16 cellular contexts compared by ENCODE assay signal in the genomic region with DNA sequence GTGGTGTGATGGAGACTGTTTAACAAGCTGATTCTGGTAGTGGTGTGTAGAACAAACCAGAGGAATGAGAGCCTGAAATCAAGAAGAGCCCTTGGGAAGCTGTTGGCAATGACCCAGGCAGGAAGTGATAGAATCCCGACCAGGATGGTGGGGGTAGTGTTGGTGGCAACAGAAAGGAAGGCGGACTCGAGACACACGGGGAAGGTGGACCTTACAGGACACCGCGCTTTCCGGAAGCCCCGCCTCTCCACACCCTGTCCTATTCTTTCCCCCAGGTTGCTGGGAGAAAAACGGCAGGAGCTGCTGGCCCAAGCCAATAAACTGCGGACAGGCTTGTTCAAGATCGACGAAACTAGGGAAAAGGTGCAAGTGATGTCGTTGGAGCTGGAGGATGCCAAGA. TPM values are rescaled to one million over a fixed set of nuclear protein-coding genes. Genes with fewer than 3 reads are reported as not detected.
DNase-seq lines count a peak whose midpoint lies in the region; ATAC-seq and TF ChIP-seq lines count a peak whose summit lies in the region.
"Had no signal": no experiment of that assay in that cellular context is flagged by ENCODE, and none has a peak within 500 bp of the region (broad histone marks: within the 10 kb centered on the region; RNA-seq: fewer than 3 reads in every experiment).

No MANE protein-coding gene starts in this region.

- no peak overlapping the region for H3K4me3 ChIP-seq in body of pancreas
- H3K4me3 ChIP-seq in upper lobe of left lung = peak overlapping the region in 1 of 4 donors; percentile 0
- no peak overlapping the region for H3K4me3 ChIP-seq in A673 (ENCODE audit: low read depth, low read length, poor library complexity, severe bottlenecking)
- H3K4me3 ChIP-seq: coronary artery had no signal

- H3K27me3 ChIP-seq in body of pancreas (no peaks in the 10 kb centered on the region), upper lobe of left lung (no peaks in the 10 kb centered on the region), A673 (replicated peaks; ENCODE audit: insufficient read depth, low read depth, low read length, poor library complexity) (no peaks in the 10 kb centered on the region)

- intact Hi-C loops in body of pancreas (cut with DNase I) = no loop called here
- intact Hi-C loops in A673 (cut with micrococcal nuclease; ENCODE audit: unreplicated experiment) = no loop called here

- no peaks in the 10 kb centered on the region for H3K36me3 ChIP-seq in body of pancreas (replicated peaks in 1 of 2; ENCODE audit: insufficient read depth in 1 of 2, low read depth in 2 of 2)
- H3K36me3 ChIP-seq in upper lobe of left lung = no peaks in the 10 kb centered on the region
- H3K36me3 ChIP-seq in A673 (ENCODE audit: insufficient read depth, low read length, poor library complexity, severe bottlenecking) = no peaks in the 10 kb centered on the region

- BruUV-seq in A673 (replicated peaks; lab: Mats Ljungman, UMichigan) = no TSS peak

- TF ChIP-seq CTCF in body of pancreas (IDR thresholded peaks at IDR 0.05) = no peak
- no peak for TF ChIP-seq CTCF in upper lobe of left lung (IDR thresholded peaks at IDR 0.05)
- no peak for TF ChIP-seq CTCF in A673 (conservative IDR thresholded peaks at IDR 0.05; ENCODE audit: low read depth, low read length)

- H3K27ac ChIP-seq in body of pancreas (no peak overlapping the region), upper lobe of left lung (no peak overlapping the region), A673 (ENCODE audit: low read depth, low read length, poor library complexity, severe bottlenecking) (no peak overlapping the region)
- H3K27ac ChIP-seq: 22Rv1, coronary artery had no signal

- H3K4me1 ChIP-seq in body of pancreas (no peaks in the 10 kb centered on the region), upper lobe of left lung (peaks cover 0 to 7% (median 2%) of the 10 kb centered on the region in 4 donors), A673 (ENCODE audit: insufficient read depth, low read length, poor library complexity, severe bottlenecking) (no peaks in the 10 kb centered on the region)

- no peaks in the 10 kb centered on the region for H3K9me3 ChIP-seq in body of pancreas
- no peaks in the 10 kb centered on the region for H3K9me3 ChIP-seq in upper lobe of left lung
- no peaks in the 10 kb centered on the region for H3K9me3 ChIP-seq in A673 (ENCODE audit: low read depth, low read length, poor library complexity, severe bottlenecking)

- DNase-seq in NCI-H748 (lab: John Stamatoyannopoulos, UW; ENCODE audit: unreplicated experiment) = peak; percentile 22
- no peak for DNase-seq in NCI-H748 treated with DMSO at 0.1 percent for 48 hours (lab: John Stamatoyannopoulos, UW)
- DNase-seq in body of pancreas = peak; percentile 25 to 53 (median 44)
- peak; percentile 50 for DNase-seq in kidney tubule cell (ENCODE audit: low spot score)
- DNase-seq in upper lobe of left lung = peak in 1 of 2 donors; percentile 73
- no peak for DNase-seq in germinal center (ENCODE audit: low spot score)
- DNase-seq in A673 (ENCODE audit: low spot score) = no peak
- DNase-seq: CD8-positive, alpha-beta memory T cell; immature natural killer cell; MV-4-11; NCI-H446 treated with DMSO at 0.1 percent for 48 hours; RPMI8226 had no signal

- WGBS in body of pancreas, 2 donors = 42 to 43% methylated on average over 13 of the region's 13 CpGs
- WGBS in upper lobe of left lung, 2 donors = 35 to 40% methylated on average over 13 of the region's 13 CpGs

- POLR2A ChIA-PET in A673 (lab: Charles Lee; ENCODE audit: low non-redundant PET) = no interaction called here

- no peak for TF ChIP-seq EP300 in upper lobe of left lung (IDR thresholded peaks at IDR 0.05)

- TF ChIP-seq POLR2A in body of pancreas (IDR thresholded peaks at IDR 0.05) (no peak), upper lobe of left lung (IDR thresholded peaks at IDR 0.05) (no peak)

- CTCF ChIA-PET in A673 (lab: Charles Lee) = no interaction called here

- ATAC-seq in body of pancreas = peak; percentile 65
- peak; percentile 40 to 84 for ATAC-seq in upper lobe of left lung (ENCODE audit: low FRiP score in 2 of 2)
- no peak for ATAC-seq in GM18907 (IDR thresholded peaks at IDR 0.05; ENCODE audit: unreplicated experiment)
- ATAC-seq: activated naive CD4-positive, alpha-beta T cell treated with anti-CD3 and anti-CD28 coated beads, Interleukin-2, amount 50 U/mL, for 72 hours had no signal

RNA-seq across cellular contexts. Expression of gene KDM6B, which starts 30.0 kb away (rescaled TPM):
- 10 to 100 TPM in 1 of 2 donors, 1 to 10 TPM in 1; 7.5 to 20.1 TPM for total RNA-seq in body of pancreas
- 10 to 100 TPM; 17.5 to 68.0 (median 42.2) TPM for total RNA-seq in upper lobe of left lung
- total RNA-seq in A673 (2021) = 46.8 and 51.1 TPM in 2 replicates

RNA-seq across cellular contexts. Expression of gene TMEM88, which starts 50.9 kb away (rescaled TPM):
- total RNA-seq in body of pancreas (10 to 100 TPM in 1 of 2 donors, 1 to 10 TPM in 1; 6.0 to 16.2 TPM), upper lobe of left lung (10 to 100 TPM in 2 of 6 donors, 1 to 10 TPM in 3, not detected in 1; 1.6 to 16.1 (median 9.3) TPM), A673 (2021) (1.7 and 3.0 TPM in 2 replicates)

RNA-seq across cellular contexts. Expression of gene NAA38, which starts 53.4 kb away (rescaled TPM):
- 10 to 100 TPM; 25.7 to 50.1 TPM for total RNA-seq in body of pancreas
- total RNA-seq in upper lobe of left lung = 100 to 1,000 TPM in 2 of 6 donors, 10 to 100 TPM in 4; 50.0 to 111 (median 75.5) TPM
- 64.3 and 67.7 TPM in 2 replicates for total RNA-seq in A673 (2021)

RNA-seq across cellular contexts. Expression of gene CYB5D1, which starts 53.8 kb away (rescaled TPM):
- total RNA-seq in body of pancreas (10 to 100 TPM in 1 of 2 donors, 1 to 10 TPM in 1; 5.7 to 16.5 TPM), upper lobe of left lung (10 to 100 TPM in 2 of 6 donors, 1 to 10 TPM in 4; 5.2 to 12.4 (median 7.3) TPM), A673 (2021) (16.9 and 18.7 TPM in 2 replicates)

Comparison
In these comparisons a context has a peak if more than half of its experiments do, and no peak if none do; other contexts are left out.
1. DNase-seq: peak in NCI-H748 (single experiment), body of pancreas (4 of 4) and kidney tubule cell (single experiment); none in NCI-H748 treated with DMSO at 0.1 percent for 48 hours (single experiment), germinal center (single experiment) and A673 (single experiment).